In the genomic region with DNA sequence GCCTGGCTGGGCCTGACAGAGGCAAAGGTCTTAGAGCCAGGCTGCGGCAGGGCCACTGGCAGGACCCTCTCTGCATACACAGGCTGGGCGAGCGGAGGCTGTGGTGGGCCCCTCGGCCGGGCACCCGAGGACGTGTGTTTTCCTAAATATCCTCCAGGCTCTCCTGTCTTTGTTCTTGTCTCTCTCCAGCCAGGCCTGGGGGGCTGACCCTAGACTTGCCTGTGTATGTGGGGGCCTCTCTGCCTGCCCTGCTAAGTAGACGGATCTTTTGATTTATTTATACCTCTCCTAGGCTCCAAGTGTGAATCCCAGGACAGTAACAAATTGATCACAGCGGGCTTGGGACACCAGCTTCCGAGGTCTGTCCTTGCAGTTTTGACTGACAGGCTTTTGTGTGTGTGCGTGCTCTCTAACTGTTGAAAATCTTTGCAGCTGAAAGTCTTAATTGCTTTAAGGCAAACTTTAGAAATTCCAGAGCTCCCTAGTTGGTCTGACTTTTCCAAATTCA, we compare ENCODE assay signal across 8 cellular contexts. TPM values are rescaled to one million over a fixed set of nuclear protein-coding genes. Genes with fewer than 3 reads are reported as not detected.
DNase-seq lines count a peak whose midpoint lies in the region; ATAC-seq lines count a peak whose summit lies in the region.

No MANE protein-coding gene starts in this region.

- H3K27ac Mint-ChIP-seq in activated T-helper 2 cell treated with anti-CD3 and anti-CD28 coated beads, Interferon-gamma antibody, Interleukin-2, Interleukin-4, amounts not matched to agents 10 μg/mL and 5 μg/mL and 100 μg/mL, durations not matched to agents 14 hours and 24 hours and 36 hours: peak overlapping the region; percentile 94
- H3K27ac Mint-ChIP-seq in stimulated activated memory B cell treated with anti-CD40 and anti-IgM and Interleukin-4, amounts not matched to agents 10 μg/mL and 1 μg/mL and 100 μg/mL, for 72 hours: peak overlapping the region; percentile 93

- peaks cover 65% of the 10 kb centered on the region for H3K4me1 Mint-ChIP-seq in activated T-helper 2 cell treated with anti-CD3 and anti-CD28 coated beads, Interferon-gamma antibody, Interleukin-2, Interleukin-4, amounts not matched to agents 10 μg/mL and 5 μg/mL and 100 μg/mL, durations not matched to agents 14 hours and 24 hours and 36 hours (ENCODE audit: low read depth)
- H3K4me1 Mint-ChIP-seq in stimulated activated memory B cell treated with anti-CD40 and anti-IgM and Interleukin-4, amounts not matched to agents 10 μg/mL and 1 μg/mL and 100 μg/mL, for 72 hours: peaks cover 80% of the 10 kb centered on the region

- no peaks in the 10 kb centered on the region for H3K36me3 ChIP-seq in iPS-15b (ENCODE audit: control insufficient read depth, insufficient read depth, low read length)

- H3K27me3 ChIP-seq in iPS-15b (ENCODE audit: control insufficient read depth, insufficient read depth, low read length): no peaks in the 10 kb centered on the region

- peak; percentile 48 for DNase-seq in SIG-M5 treated with dmso at 0.1 percent for 504 hours (lab: John Stamatoyannopoulos, UW; ENCODE audit: unreplicated experiment)
- DNase-seq in SIG-M5 (lab: John Stamatoyannopoulos, UW): no peak
- DNase-seq in activated T-helper 2 cell treated with anti-CD3 and anti-CD28 coated beads, Interferon-gamma antibody, Interleukin-2, Interleukin-4, amounts not matched to agents 10 μg/mL and 5 μg/mL and 100 μg/mL, durations not matched to agents 14 hours and 24 hours and 36 hours (ENCODE audit: low spot score): no peak
- DNase-seq in foreskin melanocyte: no peak
- DNase-seq in stimulated activated CD4-positive, alpha-beta T cell treated with anti-CD3 and anti-CD28 coated beads, Interleukin-4, amount 100 ng/mL, for 24 hours: no peak
- DNase-seq in NCI-H524 (lab: John Stamatoyannopoulos, UW): no peak

- intact Hi-C loops in activated T-helper 2 cell treated with anti-CD3 and anti-CD28 coated beads, Interferon-gamma antibody, Interleukin-2, Interleukin-4, amounts not matched to agents 10 μg/mL and 5 μg/mL and 100 μg/mL, durations not matched to agents 14 hours and 24 hours and 36 hours (cut with micrococcal nuclease): no loop called here

- peak overlapping the region; percentile 97 for H3K4me3 Mint-ChIP-seq in activated T-helper 2 cell treated with anti-CD3 and anti-CD28 coated beads, Interferon-gamma antibody, Interleukin-2, Interleukin-4, amounts not matched to agents 10 μg/mL and 5 μg/mL and 100 μg/mL, durations not matched to agents 14 hours and 24 hours and 36 hours (ENCODE audit: low read depth)
- peak overlapping the region; percentile 99 for H3K4me3 Mint-ChIP-seq in stimulated activated memory B cell treated with anti-CD40 and anti-IgM and Interleukin-4, amounts not matched to agents 10 μg/mL and 1 μg/mL and 100 μg/mL, for 72 hours

- H3K4me1 ChIP-seq in iPS-15b (ENCODE audit: control insufficient read depth, insufficient read depth, low read length): peaks cover 6% of the 10 kb centered on the region

- H3K4me3 ChIP-seq in iPS-15b (ENCODE audit: low read depth, low read length): peak overlapping the region; percentile 84

- H3K9me3 Mint-ChIP-seq in activated T-helper 2 cell treated with anti-CD3 and anti-CD28 coated beads, Interferon-gamma antibody, Interleukin-2, Interleukin-4, amounts not matched to agents 10 μg/mL and 5 μg/mL and 100 μg/mL, durations not matched to agents 14 hours and 24 hours and 36 hours: no peaks in the 10 kb centered on the region
- H3K9me3 Mint-ChIP-seq in stimulated activated memory B cell treated with anti-CD40 and anti-IgM and Interleukin-4, amounts not matched to agents 10 μg/mL and 1 μg/mL and 100 μg/mL, for 72 hours: no peaks in the 10 kb centered on the region

- H3K9ac ChIP-seq in iPS-15b (ENCODE audit: low read depth, low read length): peak overlapping the region; percentile 60

- ATAC-seq in stimulated activated memory B cell treated with anti-CD40 and anti-IgM and Interleukin-4, amounts not matched to agents 10 μg/mL and 1 μg/mL and 100 μg/mL, for 72 hours: no peak

- H3K36me3 Mint-ChIP-seq in activated T-helper 2 cell treated with anti-CD3 and anti-CD28 coated beads, Interferon-gamma antibody, Interleukin-2, Interleukin-4, amounts not matched to agents 10 μg/mL and 5 μg/mL and 100 μg/mL, durations not matched to agents 14 hours and 24 hours and 36 hours (ENCODE audit: low read depth): peaks cover 37% of the 10 kb centered on the region
- peaks cover 28% of the 10 kb centered on the region for H3K36me3 Mint-ChIP-seq in stimulated activated memory B cell treated with anti-CD40 and anti-IgM and Interleukin-4, amounts not matched to agents 10 μg/mL and 1 μg/mL and 100 μg/mL, for 72 hours

- no peaks in the 10 kb centered on the region for H3K27me3 Mint-ChIP-seq in activated T-helper 2 cell treated with anti-CD3 and anti-CD28 coated beads, Interferon-gamma antibody, Interleukin-2, Interleukin-4, amounts not matched to agents 10 μg/mL and 5 μg/mL and 100 μg/mL, durations not matched to agents 14 hours and 24 hours and 36 hours (ENCODE audit: low read depth)
- H3K27me3 Mint-ChIP-seq in stimulated activated memory B cell treated with anti-CD40 and anti-IgM and Interleukin-4, amounts not matched to agents 10 μg/mL and 1 μg/mL and 100 μg/mL, for 72 hours: no peaks in the 10 kb centered on the region

- no peaks in the 10 kb centered on the region for H3K9me3 ChIP-seq in iPS-15b (ENCODE audit: control insufficient read depth, insufficient read depth, low read length)

RNA-seq across cellular contexts. Expression of a gene that starts 1.1 kb away (rescaled TPM):
- 44.6 and 47.7 TPM in 2 replicates for total RNA-seq in activated T-helper 2 cell treated with anti-CD3 and anti-CD28 coated beads, Interferon-gamma antibody, Interleukin-2, Interleukin-4, amounts not matched to agents 10 μg/mL and 5 μg/mL and 100 μg/mL, durations not matched to agents 14 hours and 24 hours and 36 hours
